ENCODE assay signal across 1 cellular context in genomic region chr12:121666854-121667253, GRCh38.
TF ChIP-seq lines count a peak whose summit lies in the region.

No MANE protein-coding gene starts in this region.

TF ChIP-seq in IMR-90, 13 proteins besides CTCF, POLR2A, EP300 and RAD21:
- 0 out of 2 replicates have a peak, but pooled peaks have one; percentile 16 for TF ChIP-seq CEBPB (IDR thresholded peaks at IDR 0.05; ENCODE audit: low read depth, low read length)
